ENCODE assay signal across 1 cellular context in the genomic region with DNA sequence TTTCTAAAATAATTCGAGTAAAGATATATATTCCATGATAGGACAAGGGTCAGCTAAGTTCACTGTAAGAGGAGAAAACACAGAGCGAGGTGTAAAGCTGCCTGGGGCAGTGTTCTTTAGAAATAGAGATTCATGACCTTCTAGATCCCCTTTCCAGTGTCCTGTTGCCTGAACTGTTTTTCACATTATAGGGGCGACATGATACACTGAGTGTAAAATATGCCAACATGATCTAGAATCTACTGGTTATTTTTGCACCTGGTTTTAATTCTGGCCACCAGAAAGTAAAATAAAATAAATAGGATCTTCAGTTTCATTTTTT.
TF ChIP-seq lines count a peak whose summit lies in the region.

No MANE protein-coding gene starts in this region.

TF ChIP-seq in GM23338, 12 proteins besides CTCF, POLR2A, EP300 and RAD21 (continued from another document):
- no peak for TF ChIP-seq ETS1 (IDR thresholded peaks at IDR 0.05)
